Comparison of ENCODE assay signal across 1 cellular context in the genomic region with DNA sequence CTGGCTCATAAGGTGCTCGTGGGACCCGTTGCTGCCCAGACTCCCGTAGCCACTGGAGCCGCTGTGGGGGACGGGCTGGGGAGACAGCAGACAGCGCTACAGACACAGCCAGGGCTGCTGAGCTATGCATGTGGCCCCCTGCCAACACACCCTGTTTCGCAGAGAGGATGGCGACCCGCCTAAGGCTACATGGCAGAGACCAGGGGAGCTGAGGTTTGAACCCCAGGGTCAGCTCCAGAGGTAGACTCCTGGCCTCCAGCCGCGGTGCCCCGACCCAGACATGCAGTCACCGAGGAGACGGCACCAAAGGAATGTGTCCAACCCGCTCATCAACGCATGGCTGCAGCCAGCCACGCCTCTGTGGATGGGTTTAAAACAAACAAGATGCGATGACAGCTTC.
TF ChIP-seq lines count a peak whose summit lies in the region.

No MANE protein-coding gene starts in this region.

TF ChIP-seq in IMR-90, 13 proteins besides CTCF, POLR2A, EP300 and RAD21:
- TF ChIP-seq MAZ (IDR thresholded peaks at IDR 0.05; ENCODE audit: borderline replicate concordance, low read depth, low read length) (no peak), CEBPB (IDR thresholded peaks at IDR 0.05; ENCODE audit: low read depth, low read length) (no peak), BHLHE40 (IDR thresholded peaks at IDR 0.05; ENCODE audit: low read depth, low read length) (no peak), RCOR1 (IDR thresholded peaks at IDR 0.05; ENCODE audit: insufficient replicate concordance, low read length) (no peak), FOS (IDR thresholded peaks at IDR 0.05; ENCODE audit: low read depth, low read length) (no peak), NFE2L2 (IDR thresholded peaks at IDR 0.05; ENCODE audit: low read depth, low read length) (no peak), CHD1 (IDR thresholded peaks at IDR 0.05; ENCODE audit: low read depth, low read length) (no peak), SMC3 (IDR thresholded peaks at IDR 0.05; ENCODE audit: low read depth, low read length) (no peak), MAFK (IDR thresholded peaks at IDR 0.05; ENCODE audit: low read depth, low read length) (no peak), RFX5 (IDR thresholded peaks at IDR 0.05; ENCODE audit: low read depth, low read length) (no peak)
- TF ChIP-seq, protein P1, sequence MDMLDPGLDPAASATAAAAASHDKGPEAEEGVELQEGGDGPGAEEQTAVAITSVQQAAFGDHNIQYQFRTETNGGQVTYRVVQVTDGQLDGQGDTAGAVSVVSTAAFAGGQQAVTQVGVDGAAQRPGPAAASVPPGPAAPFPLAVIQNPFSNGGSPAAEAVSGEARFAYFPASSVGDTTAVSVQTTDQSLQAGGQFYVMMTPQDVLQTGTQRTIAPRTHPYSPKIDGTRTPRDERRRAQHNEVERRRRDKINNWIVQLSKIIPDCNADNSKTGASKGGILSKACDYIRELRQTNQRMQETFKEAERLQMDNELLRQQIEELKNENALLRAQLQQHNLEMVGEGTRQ (IDR thresholded peaks at IDR 0.05; ENCODE audit: low read depth, low read length) = no peak
- TF ChIP-seq, protein P2, sequence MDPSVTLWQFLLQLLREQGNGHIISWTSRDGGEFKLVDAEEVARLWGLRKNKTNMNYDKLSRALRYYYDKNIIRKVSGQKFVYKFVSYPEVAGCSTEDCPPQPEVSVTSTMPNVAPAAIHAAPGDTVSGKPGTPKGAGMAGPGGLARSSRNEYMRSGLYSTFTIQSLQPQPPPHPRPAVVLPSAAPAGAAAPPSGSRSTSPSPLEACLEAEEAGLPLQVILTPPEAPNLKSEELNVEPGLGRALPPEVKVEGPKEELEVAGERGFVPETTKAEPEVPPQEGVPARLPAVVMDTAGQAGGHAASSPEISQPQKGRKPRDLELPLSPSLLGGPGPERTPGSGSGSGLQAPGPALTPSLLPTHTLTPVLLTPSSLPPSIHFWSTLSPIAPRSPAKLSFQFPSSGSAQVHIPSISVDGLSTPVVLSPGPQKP (IDR thresholded peaks at IDR 0.05; ENCODE audit: borderline replicate concordance, low read depth, low read length) = no peak
